ENCODE assay signal across 12 cellular contexts in the genomic region with DNA sequence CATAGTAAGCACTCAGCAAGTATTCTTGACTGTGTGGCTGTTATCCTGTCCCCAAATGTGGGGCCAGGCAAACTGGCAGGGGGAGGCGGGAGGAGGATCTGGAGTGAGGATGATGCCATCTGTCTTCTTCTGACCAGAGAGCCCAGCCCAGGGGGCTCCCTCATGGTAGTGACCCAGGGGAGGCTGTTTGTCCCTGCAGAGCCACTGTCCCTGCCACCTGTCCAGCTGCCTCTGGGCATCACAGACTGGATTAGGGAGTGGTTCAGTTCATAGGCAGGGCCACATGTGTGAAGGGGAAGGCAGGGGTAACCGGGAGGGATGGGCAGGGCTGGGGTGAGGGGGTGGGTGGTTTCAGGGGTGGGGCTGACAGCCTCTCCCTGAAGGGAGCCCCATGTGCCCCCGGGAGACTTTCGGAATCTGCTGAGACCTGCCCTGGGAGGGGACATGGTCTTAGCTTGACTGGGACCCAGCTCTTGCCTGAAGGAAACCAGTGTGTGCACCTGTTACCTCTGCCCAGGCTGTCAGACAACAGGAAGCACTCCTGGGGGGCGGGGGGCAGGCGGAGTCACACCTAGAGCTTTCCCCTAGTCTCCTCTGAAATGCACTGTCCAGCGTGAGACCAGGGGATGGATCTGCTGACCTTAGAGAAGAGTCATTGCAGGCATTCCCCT. TPM values are rescaled to one million over a fixed set of nuclear protein-coding genes. Genes with fewer than 3 reads are reported as not detected.
DNase-seq lines count a peak whose midpoint lies in the region; ATAC-seq and TF ChIP-seq lines count a peak whose summit lies in the region.
"Had no signal": no experiment of that assay in that cellular context is flagged by ENCODE, and none has a peak within 500 bp of the region (broad histone marks: within the 10 kb centered on the region; RNA-seq: fewer than 3 reads in every experiment).

No MANE protein-coding gene starts in this region.

- no peak for TF ChIP-seq EP300 in esophagus muscularis mucosa (IDR thresholded peaks at IDR 0.05)

- TF ChIP-seq POLR2A in esophagus muscularis mucosa (IDR thresholded peaks at IDR 0.05; ENCODE audit: low read depth) (no peak), thyroid gland (IDR thresholded peaks at IDR 0.05) (no peak)

- WGBS in esophagus muscularis mucosa: 75% methylated on average over 3 of the region's 7 CpGs
- WGBS in aorta, 2 donors: 76 to 85% methylated on average over 7 of the region's 7 CpGs
- 39 to 45% methylated on average over 4 of the region's 7 CpGs for WGBS in thyroid gland, 2 donors

- H3K36me3 ChIP-seq in left ventricle myocardium inferior (no peaks in the 10 kb centered on the region), esophagus muscularis mucosa (peaks cover 0 to 4% (median 0%) of the 10 kb centered on the region in 4 donors), aorta (ENCODE audit: control insufficient read depth in 1 of 2, insufficient read depth in 2 of 2, low read length in 1 of 2) (no peaks in the 10 kb centered on the region), thyroid gland (no peaks in the 10 kb centered on the region)
- H3K36me3 ChIP-seq: colonic mucosa, stomach had no signal

- DNase-seq in left ventricle myocardium inferior (no peak), Right ventricle myocardium inferior (ENCODE audit: missing footprints) (no peak), NCI-H524 treated with DMSO at 0.1 percent for 48 hours (lab: John Stamatoyannopoulos, UW) (peak; percentile 53), esophagus muscularis mucosa (ENCODE audit: extremely low spot score) (no peak), aorta (no peak), thyroid gland (no peak), superior temporal gyrus (ENCODE audit: extremely low spot score) (no peak)
- no peak for DNase-seq in stimulated activated naive CD4-positive, alpha-beta T cell (lab: John Stamatoyannopoulos, UW)

- intact Hi-C loops in left ventricle myocardium inferior (cut with micrococcal nuclease) (no loop called here), Right ventricle myocardium inferior (cut with DNase I) (loop anchor here (2.0 to 5.0 kb wide), 2 partner anchors 15 to 44 kb away; partner anchors contain the start of gene ARHGAP23), esophagus muscularis mucosa (cut with DNase I) (no loop called here), aorta (cut with DNase I) (loop anchor here (2.0 to 10.0 kb wide), 3 partner anchors 39 to 231 kb away; partner anchors contain the start of gene EPOP (in 1 of the 2)), thyroid gland (cut with DNase I) (loop anchor here (5.0 kb wide), 1 partner anchor 44 kb away; no protein-coding TSS in a partner anchor)

- no peaks in the 10 kb centered on the region for H3K27me3 ChIP-seq in left ventricle myocardium inferior (ENCODE audit: low read depth)
- no peaks in the 10 kb centered on the region for H3K27me3 ChIP-seq in esophagus muscularis mucosa
- H3K27me3 ChIP-seq in aorta (ENCODE audit: control insufficient read depth in 1 of 2, insufficient read depth in 2 of 2, low read length in 1 of 2): no peaks in the 10 kb centered on the region
- H3K27me3 ChIP-seq in thyroid gland: no peaks in the 10 kb centered on the region
- H3K27me3 ChIP-seq: colonic mucosa, stomach had no signal

- H3K27ac ChIP-seq in left ventricle myocardium inferior (replicated peaks) (peak overlapping the region; percentile 89), esophagus muscularis mucosa (replicated peaks in 1 of 4) (peak overlapping the region; percentile 76 to 80 (median 78)), aorta (ENCODE audit: low read depth in 1 of 2, low read length in 2 of 2) (peak overlapping the region in 1 of 2 donors; percentile 84), thyroid gland (no peak overlapping the region)
- H3K27ac ChIP-seq: colonic mucosa had no signal

- H3K9me3 ChIP-seq in left ventricle myocardium inferior (replicated peaks): no peaks in the 10 kb centered on the region
- H3K9me3 ChIP-seq in esophagus muscularis mucosa: no peaks in the 10 kb centered on the region
- H3K9me3 ChIP-seq in aorta (ENCODE audit: control insufficient read depth, low read length): no peaks in the 10 kb centered on the region
- H3K9me3 ChIP-seq in thyroid gland: no peaks in the 10 kb centered on the region
- H3K9me3 ChIP-seq: colonic mucosa, stomach had no signal

- ATAC-seq in Right ventricle myocardium inferior: no peak
- ATAC-seq in aorta (ENCODE audit: low FRiP score): peak; percentile 40

- H3K4me1 ChIP-seq in left ventricle myocardium inferior: peaks cover 87% of the 10 kb centered on the region
- peaks cover 67 to 82% (median 73%) of the 10 kb centered on the region in 4 donors for H3K4me1 ChIP-seq in esophagus muscularis mucosa
- H3K4me1 ChIP-seq in aorta (ENCODE audit: control insufficient read depth in 1 of 2, insufficient read depth in 2 of 2, low read length in 2 of 2): peaks cover 0 to 2% of the 10 kb centered on the region in 2 donors
- peaks cover 0 to 6% of the 10 kb centered on the region in 2 donors for H3K4me1 ChIP-seq in thyroid gland
- H3K4me1 ChIP-seq: colonic mucosa had no signal

- no peak overlapping the region for H3K4me3 ChIP-seq in left ventricle myocardium inferior
- no peak overlapping the region for H3K4me3 ChIP-seq in esophagus muscularis mucosa
- H3K4me3 ChIP-seq in aorta (ENCODE audit: low read length in 2 of 2): no peak overlapping the region
- H3K4me3 ChIP-seq in thyroid gland (replicated peaks in 1 of 3): no peak overlapping the region
- H3K4me3 ChIP-seq: colonic mucosa, stomach had no signal

- TF ChIP-seq CTCF in left ventricle myocardium inferior (IDR thresholded peaks at IDR 0.05; ENCODE audit: borderline replicate concordance): no peak
- no peak for TF ChIP-seq CTCF in esophagus muscularis mucosa (IDR thresholded peaks at IDR 0.05)
- TF ChIP-seq CTCF in thyroid gland (IDR thresholded peaks at IDR 0.05): no peak

RNA-seq across cellular contexts. Expression of gene ARHGAP23, which starts 15.2 kb away (rescaled TPM):
- 60.8 TPM for total RNA-seq in left ventricle myocardium inferior
- 67.5 TPM for total RNA-seq in Right ventricle myocardium inferior
- total RNA-seq in esophagus muscularis mucosa: 100 to 1,000 TPM in 2 of 4 donors, 10 to 100 TPM in 2; 58.6 to 150 (median 104) TPM
- 100 to 1,000 TPM; 110 to 126 TPM for total RNA-seq in aorta
- polyA plus RNA-seq in aorta: 10 to 100 TPM in 1 of 2 donors, 1 to 10 TPM in 1; 6.9 to 31.6 TPM
- 10 to 100 TPM; 13.0 to 40.8 (median 24.6) TPM for total RNA-seq in thyroid gland
- total RNA-seq: naive thymus-derived CD8-positive, alpha-beta T cell had no signal
- polyA plus RNA-seq: IgD-negative memory B cell had no signal

Comparison
In these comparisons a context has a peak if more than half of its experiments do, and no peak if none do; other contexts are left out.
1. intact Hi-C loops: an anchor here in Right ventricle myocardium inferior (2.0 to 5.0 kb wide), aorta (2.0 to 10.0 kb wide) and thyroid gland (5.0 kb wide); none called in left ventricle myocardium inferior and esophagus muscularis mucosa.
2. H3K27ac ChIP-seq: peak in left ventricle myocardium inferior (single experiment) and esophagus muscularis mucosa (4 of 4); none in thyroid gland (0 of 3).